16 cellular contexts compared by ENCODE assay signal in genomic region chr10:97580421-97581367, GRCh38. TPM values are rescaled to one million over a fixed set of nuclear protein-coding genes. Genes with fewer than 3 reads are reported as not detected.
DNase-seq lines count a peak whose midpoint lies in the region; ATAC-seq, FAIRE-seq and TF ChIP-seq lines count a peak whose summit lies in the region.
"Had no signal": no experiment of that assay in that cellular context is flagged by ENCODE, and none has a peak within 500 bp of the region (broad histone marks: within the 10 kb centered on the region; RNA-seq: fewer than 3 reads in every experiment).

No MANE protein-coding gene starts in this region.

- no peak overlapping the region for H4K91ac ChIP-seq in H1 (replicated peaks; ENCODE audit: insufficient read length, low read length)

- H3K14ac ChIP-seq in H1 (ENCODE audit: insufficient read length): no peak overlapping the region

- no peak for TF ChIP-seq POLR2A in heart left ventricle (IDR thresholded peaks at IDR 0.05)
- TF ChIP-seq POLR2A in H1 (IDR thresholded peaks at IDR 0.05; ENCODE audit: control extremely low read depth in 1 of 2, low read depth in 2 of 2, low read length in 2 of 2): no peak
- no peak for TF ChIP-seq POLR2A in spleen (IDR thresholded peaks at IDR 0.05)

- H2AFZ ChIP-seq in H1 (ENCODE audit: low read length): no peak overlapping the region; the same call in 1 of the 2 replicates

- 70 to 82% (median 79%) methylated on average over 9 of the region's 9 CpGs for WGBS in heart left ventricle, 4 donors
- 90% methylated on average over 9 of the region's 9 CpGs; no CpG with 5 or more reads in 1 of the 2 experiments for WGBS in H1 (ENCODE audit: extremely low coverage in 1 of 2, insufficient coverage in 1 of 2, insufficient read length in 1 of 2, insufficient replicate concordance in 2 of 2, low coverage in 1 of 2, low lambda C conversion rate in 2 of 2, missing lambda C conversion rate in 1 of 2), 2 experiments
- 80 to 92% (median 86%) methylated on average over 9 of the region's 9 CpGs for WGBS in spleen, 5 donors

- POLR2A ChIA-PET in HEK293 (lab: Yijun Ruan, JAX) (no interaction called here), H1 (lab: Charles Lee; ENCODE audit: partially characterized antibody) (interaction anchor here (1.7 kb wide), 1 partner anchor 9 kb away, joined by 8 read pairs; the partner anchor contains the start of gene ANKRD2)

- no peak overlapping the region for H3K56ac ChIP-seq in H1 (replicated peaks; ENCODE audit: insufficient read length, low read depth, low read length)

- ATAC-seq in heart left ventricle: no peak
- no peak for ATAC-seq in left ventricle myocardium superior
- ATAC-seq: HCT116 had no signal

- H3K4me3 ChIP-seq in heart left ventricle (no peak overlapping the region), HEK293 (ENCODE audit: low read depth, low read length) (no peak overlapping the region), H1 (ENCODE audit: extremely low read depth in 1 of 4, insufficient read depth in 2 of 4, low read depth in 3 of 4, low read length in 4 of 4) (no peak overlapping the region), spleen (no peak overlapping the region)

- no peak overlapping the region for H2BK12ac ChIP-seq in H1 (ENCODE audit: low read depth, low read length)

- H3K27ac ChIP-seq in heart left ventricle: peak overlapping the region in 8 of 12 donors; percentile 33 to 92 (median 54)
- no peak overlapping the region for H3K27ac ChIP-seq in HEK293 (ENCODE audit: extremely low read depth, low read depth, low read length)
- no peak overlapping the region for H3K27ac ChIP-seq in H1 (ENCODE audit: low read depth, low read length)
- H3K27ac ChIP-seq in spleen: no peak overlapping the region

- intact Hi-C loops in heart left ventricle (cut with DNase I): no loop called here
- intact Hi-C loops in left ventricle myocardium superior (cut with micrococcal nuclease): no loop called here
- intact Hi-C loops in spleen (cut with DNase I; ENCODE audit: low total_unique reads): no loop called here

- H3K23me2 ChIP-seq in H1 (ENCODE audit: low read depth, low read length): no peaks in the 10 kb centered on the region

- H3K79me1 ChIP-seq in H1 (ENCODE audit: low read depth, low read length): no peaks in the 10 kb centered on the region

- H4K5ac ChIP-seq in H1 (ENCODE audit: insufficient read length, low read depth, low read length): no peak overlapping the region

- no peak for TF ChIP-seq CTCF in heart left ventricle (IDR thresholded peaks at IDR 0.05)
- TF ChIP-seq CTCF in HEK293 (tag by site-specific recombination; IDR thresholded peaks at IDR 0.05): no peak
- no peak for TF ChIP-seq CTCF in H1 (IDR thresholded peaks at IDR 0.05; ENCODE audit: control extremely low read depth in 1 of 3, insufficient read depth in 1 of 3, low read depth in 1 of 3, low read length in 3 of 3)
- TF ChIP-seq CTCF in spleen (IDR thresholded peaks at IDR 0.05 in 8 of 11, conservative IDR thresholded peaks at IDR 0.05 in 3 of 11): no peak

- H3K4ac ChIP-seq in H1 (replicated peaks; ENCODE audit: insufficient read length, low read depth, low read length): no peak overlapping the region

- H3K9me3 ChIP-seq in heart left ventricle: no peaks in the 10 kb centered on the region
- no peaks in the 10 kb centered on the region for H3K9me3 ChIP-seq in HEK293 (ENCODE audit: control insufficient read depth, insufficient read depth, low read depth, low read length)
- no peaks in the 10 kb centered on the region for H3K9me3 ChIP-seq in H1 (ENCODE audit: insufficient read depth in 2 of 2, low read depth in 1 of 2, low read length in 1 of 2)
- no peaks in the 10 kb centered on the region for H3K9me3 ChIP-seq in spleen

- H2AK5ac ChIP-seq in H1 (ENCODE audit: low read depth, low read length): no peak overlapping the region

- no peak overlapping the region for H3K4me2 ChIP-seq in H1 (ENCODE audit: insufficient read depth in 1 of 2, low read depth in 2 of 2, low read length in 2 of 2)

- H3K79me2 ChIP-seq in H1 (ENCODE audit: control insufficient read depth in 1 of 2, insufficient read depth in 2 of 2, low read length in 2 of 2): no peaks in the 10 kb centered on the region

- H4K8ac ChIP-seq in H1 (ENCODE audit: extremely low read depth, insufficient read depth, low read length): no peak overlapping the region

- peaks cover 0 to 5% (median 0%) of the 10 kb centered on the region in 9 donors for H3K36me3 ChIP-seq in heart left ventricle
- H3K36me3 ChIP-seq in HEK293 (ENCODE audit: control insufficient read depth in 2 of 2, insufficient read depth in 1 of 2, low read length in 2 of 2): no peaks in the 10 kb centered on the region
- no peaks in the 10 kb centered on the region for H3K36me3 ChIP-seq in H1 (ENCODE audit: control insufficient read depth in 2 of 4, insufficient read depth in 4 of 4, low read length in 3 of 4)
- H3K36me3 ChIP-seq in spleen: no peaks in the 10 kb centered on the region

- DNase-seq in heart left ventricle (no peak), left ventricle myocardium superior (no peak), H1 (ENCODE audit: low read depth in 1 of 2, low spot score in 2 of 2) (no peak), spleen (peak; percentile 53), HUDEP-2 (lab: John Stamatoyannopoulos, UW; ENCODE audit: unreplicated experiment in 76 of 76) (no peak), GF-D8 (lab: John Stamatoyannopoulos, UW) (no peak)
- DNase-seq: CD8-positive, alpha-beta memory T cell; DMS79; NCI-H1092 treated with DMSO at 0.1 percent for 48 hours; NCI-H146; NCI-H2081; SHP77 treated with DMSO at 0.1 percent for 48 hours had no signal

- CTCF ChIA-PET in HEK293 (lab: Yijun Ruan, JAX) (interaction anchor here (0.5 kb wide), 1 partner anchor 12 kb away, joined by 4 read pairs; no protein-coding TSS in a partner anchor), H1 (lab: Charles Lee; ENCODE audit: partially characterized antibody) (interaction anchor here (0.8 to 9.5 kb wide), 8 partner anchors 7 to 116 kb away, joined by 3 to 108 read pairs (median 4); partner anchors contain the start of genes ANKRD2 and C10orf62)

- no peak overlapping the region for H2BK20ac ChIP-seq in H1 (ENCODE audit: low read length)

- no peak for TF ChIP-seq EP300 in H1 (IDR thresholded peaks at IDR 0.05; ENCODE audit: borderline replicate concordance in 1 of 2, low read depth in 2 of 2, low read length in 2 of 2)

- 0 out of 2 replicates have a peak overlapping the region, but pooled peaks have one; percentile 25 for H2BK15ac ChIP-seq in H1 (ENCODE audit: low read length)

- no peaks in the 10 kb centered on the region for H4K20me1 ChIP-seq in H1 (replicated peaks in 1 of 2; ENCODE audit: control insufficient read depth in 1 of 2, insufficient read depth in 2 of 2, low read length in 2 of 2)

- H3K23ac ChIP-seq in H1 (ENCODE audit: insufficient read length): no peak overlapping the region

- no peaks in the 10 kb centered on the region for H3K27me3 ChIP-seq in heart left ventricle
- H3K27me3 ChIP-seq in H1 (replicated peaks in 1 of 4; ENCODE audit: control insufficient read depth in 3 of 4, extremely low read depth in 1 of 4, insufficient read depth in 3 of 4, low read length in 3 of 4): no peaks in the 10 kb centered on the region; a peak in 1 of 7 replicates
- peaks cover 0 to 17% (median 0%) of the 10 kb centered on the region in 7 donors for H3K27me3 ChIP-seq in spleen (replicated peaks in 1 of 7)

- H2BK120ac ChIP-seq in H1 (replicated peaks; ENCODE audit: low read depth, low read length): no peak overlapping the region

- H2BK5ac ChIP-seq in H1 (ENCODE audit: low read depth, low read length): no peak overlapping the region

- FAIRE-seq in H1 (lab: Jason Lieb, UNC): no peak
- FAIRE-seq: RCC 7860 had no signal

- H3K4me1 ChIP-seq in heart left ventricle (peaks cover 0 to 36% (median 7%) of the 10 kb centered on the region in 12 donors), HEK293 (ENCODE audit: control insufficient read depth, insufficient read depth, low read length) (peaks cover 3% of the 10 kb centered on the region; the same call in 1 of the 2 replicates), H1 (replicated peaks in 1 of 4; ENCODE audit: control insufficient read depth in 3 of 4, insufficient read depth in 4 of 4, low read length in 3 of 4) (peaks cover 0 to 6% (median 2%) of the 10 kb centered on the region in 4 experiments; a peak in 2 of 7 replicates), spleen (no peaks in the 10 kb centered on the region)

- H3K9ac ChIP-seq in H1 (replicated peaks in 1 of 4; ENCODE audit: extremely low read depth in 1 of 4, low read depth in 3 of 4, low read length in 3 of 4): no peak overlapping the region

- no peak overlapping the region for H3K18ac ChIP-seq in H1 (ENCODE audit: extremely low read depth, low read length)

- TF ChIP-seq RAD21 in H1 (IDR thresholded peaks at IDR 0.05 in 1 of 2, conservative IDR thresholded peaks at IDR 0.05 in 1 of 2; ENCODE audit: low read depth in 2 of 2, low read length in 2 of 2): no peak

RNA-seq across cellular contexts. Expression of gene HOGA1, which starts 3.5 kb away (rescaled TPM):
- total RNA-seq in heart left ventricle: 10 to 100 TPM in 8 of 9 donors, 1 to 10 TPM in 1; 7.5 to 82.6 (median 19.2) TPM
- 10 to 100 TPM; 35.2 to 73.4 TPM for polyA plus RNA-seq in heart left ventricle
- total RNA-seq in left ventricle myocardium superior: 11.9 TPM
- 0.28 and 0.29 TPM in 2 replicates for total RNA-seq in H1 (2021; fragmentation: NEBNext Ultra II Directional; extraction: Animal tissue kit (Norgen Biotek cat#: 25700))
- polyA plus RNA-seq in H1 (2011; rRNA removed): 0.57 and 1.00 TPM in 2 replicates
- polyA plus RNA-seq in H1 (2011; cell fraction: cytosol; rRNA removed): 0.53 TPM
- 0.47 TPM for polyA plus RNA-seq in H1 (2011; cell fraction: nucleus; rRNA removed)
- 0.19 to 0.74 TPM (median 0.51 TPM) in 4 replicates for polyA plus RNA-seq in H1 (2012, experiment 1 of 2)
- polyA plus RNA-seq in H1 (2012, experiment 2 of 2): 0.42 TPM
- 0.26 TPM for polyA plus RNA-seq in H1 (2013, experiment 1 of 2)
- polyA plus RNA-seq in H1 (2013, experiment 2 of 2): 0.17 TPM
- polyA minus RNA-seq in H1 (2011; rRNA and poly(A)+ RNA removed): 0.50 and 0.63 TPM in 2 replicates
- not detected for polyA minus RNA-seq in H1 (2011; cell fraction: cytosol; rRNA and poly(A)+ RNA removed)
- polyA minus RNA-seq in H1 (2011; cell fraction: nucleus; rRNA and poly(A)+ RNA removed): 0.80 TPM
- total RNA-seq in spleen: under 1 TPM in 2 of 7 donors, not detected in 5; 0.19 to 0.32 TPM
- under 1 TPM; 0.11 to 0.42 (median 0.15) TPM for polyA plus RNA-seq in spleen
- total RNA-seq: A673; CD8-positive, alpha-beta memory T cell had no signal
- polyA plus RNA-seq: CD8-positive, alpha-beta memory T cell had no signal

RNA-seq across cellular contexts. Expression of gene ANKRD2, which starts 8.1 kb away (rescaled TPM):
- total RNA-seq in heart left ventricle: 1,000 to 10,000 TPM in 1 of 9 donors, 100 to 1,000 TPM in 6, 10 to 100 TPM in 2; 56.7 to 2,367 (median 517) TPM
- polyA plus RNA-seq in heart left ventricle: 100 to 1,000 TPM; 450 to 857 TPM
- total RNA-seq in left ventricle myocardium superior: 318 TPM
- total RNA-seq in H1 (2021; fragmentation: NEBNext Ultra II Directional; extraction: Animal tissue kit (Norgen Biotek cat#: 25700)): not detected in 2 replicates
- not detected in 2 replicates for polyA plus RNA-seq in H1 (2011; rRNA removed)
- polyA plus RNA-seq in H1 (2011; cell fraction: cytosol; rRNA removed): not detected
- not detected for polyA plus RNA-seq in H1 (2011; cell fraction: nucleus; rRNA removed)
- polyA plus RNA-seq in H1 (2012, experiment 1 of 2): not detected in 4 replicates
- not detected for polyA plus RNA-seq in H1 (2012, experiment 2 of 2)
- polyA plus RNA-seq in H1 (2013, experiment 1 of 2): not detected
- not detected for polyA plus RNA-seq in H1 (2013, experiment 2 of 2)
- polyA minus RNA-seq in H1 (2011; rRNA and poly(A)+ RNA removed): not detected in 2 replicates
- not detected for polyA minus RNA-seq in H1 (2011; cell fraction: cytosol; rRNA and poly(A)+ RNA removed)
- polyA minus RNA-seq in H1 (2011; cell fraction: nucleus; rRNA and poly(A)+ RNA removed): not detected
- total RNA-seq in spleen: not detected
- under 1 TPM; 0.10 to 0.52 (median 0.18) TPM for polyA plus RNA-seq in spleen
- total RNA-seq: A673; CD8-positive, alpha-beta memory T cell had no signal
- polyA plus RNA-seq: CD8-positive, alpha-beta memory T cell had no signal

RNA-seq across cellular contexts. Expression of gene C10orf62, which starts 8.8 kb away (rescaled TPM):
- total RNA-seq in heart left ventricle (1 to 10 TPM in 2 of 9 donors, under 1 TPM in 7; 0.24 to 2.1 (median 0.58) TPM), left ventricle myocardium superior (0.35 TPM), spleen (not detected)
- polyA plus RNA-seq in heart left ventricle (1 to 10 TPM; 1.3 to 1.8 TPM), H1 (2011; rRNA removed) (0.05 TPM in 1 of 2 replicates, not detected in the other), spleen (not detected)
- not detected in 2 replicates for total RNA-seq in H1 (2021; fragmentation: NEBNext Ultra II Directional; extraction: Animal tissue kit (Norgen Biotek cat#: 25700))
- polyA plus RNA-seq in H1 (2011; cell fraction: cytosol; rRNA removed): 0.08 TPM
- 0.09 TPM for polyA plus RNA-seq in H1 (2011; cell fraction: nucleus; rRNA removed)
- not detected in 4 replicates for polyA plus RNA-seq in H1 (2012, experiment 1 of 2)
- polyA plus RNA-seq in H1 (2012, experiment 2 of 2): not detected
- not detected for polyA plus RNA-seq in H1 (2013, experiment 1 of 2)
- polyA plus RNA-seq in H1 (2013, experiment 2 of 2): not detected
- 0.16 and 0.41 TPM in 2 replicates for polyA minus RNA-seq in H1 (2011; rRNA and poly(A)+ RNA removed)
- polyA minus RNA-seq in H1 (2011; cell fraction: cytosol; rRNA and poly(A)+ RNA removed): not detected
- polyA minus RNA-seq in H1 (2011; cell fraction: nucleus; rRNA and poly(A)+ RNA removed): not detected
- total RNA-seq: A673; CD8-positive, alpha-beta memory T cell had no signal
- polyA plus RNA-seq: CD8-positive, alpha-beta memory T cell had no signal

RNA-seq across cellular contexts. Expression of gene MORN4, which starts 52.6 kb away (rescaled TPM):
- 10 to 100 TPM in 6 of 9 donors, 1 to 10 TPM in 3; 7.2 to 21.0 (median 10.8) TPM for total RNA-seq in heart left ventricle
- polyA plus RNA-seq in heart left ventricle: 10 to 100 TPM; 16.1 to 31.7 TPM
- total RNA-seq in left ventricle myocardium superior: 8.7 TPM
- total RNA-seq in H1 (2021; fragmentation: NEBNext Ultra II Directional; extraction: Animal tissue kit (Norgen Biotek cat#: 25700)): 10.6 and 13.6 TPM in 2 replicates
- 20.2 and 22.0 TPM in 2 replicates for polyA plus RNA-seq in H1 (2011; rRNA removed)
- 26.0 TPM for polyA plus RNA-seq in H1 (2011; cell fraction: cytosol; rRNA removed)
- 11.3 TPM for polyA plus RNA-seq in H1 (2011; cell fraction: nucleus; rRNA removed)
- polyA plus RNA-seq in H1 (2012, experiment 1 of 2): 17.4 to 20.9 TPM (median 19.5 TPM) in 4 replicates
- 13.1 TPM for polyA plus RNA-seq in H1 (2012, experiment 2 of 2)
- 10.3 TPM for polyA plus RNA-seq in H1 (2013, experiment 1 of 2)
- polyA plus RNA-seq in H1 (2013, experiment 2 of 2): 10.6 TPM
- 13.7 and 14.7 TPM in 2 replicates for polyA minus RNA-seq in H1 (2011; rRNA and poly(A)+ RNA removed)
- polyA minus RNA-seq in H1 (2011; cell fraction: cytosol; rRNA and poly(A)+ RNA removed): 9.4 TPM
- polyA minus RNA-seq in H1 (2011; cell fraction: nucleus; rRNA and poly(A)+ RNA removed): 5.1 TPM
- 1 to 10 TPM; 1.6 to 5.0 (median 2.8) TPM for total RNA-seq in spleen
- 1 to 10 TPM; 2.0 to 2.8 (median 2.6) TPM for polyA plus RNA-seq in spleen

RNA-seq across cellular contexts. Expression of gene PI4K2A, which starts 59.8 kb away (rescaled TPM):
- total RNA-seq in heart left ventricle (10 to 100 TPM; 10.4 to 24.2 (median 17.3) TPM), left ventricle myocardium superior (10.2 TPM), spleen (10 to 100 TPM; 19.1 to 28.7 (median 23.4) TPM)
- polyA plus RNA-seq in heart left ventricle (10 to 100 TPM in 1 of 2 donors, 1 to 10 TPM in 1; 5.6 to 36.8 TPM), H1 (2011; rRNA removed) (20.7 and 21.9 TPM in 2 replicates), spleen (10 to 100 TPM in 1 of 3 donors, 1 to 10 TPM in 2; 7.1 to 14.3 (median 7.5) TPM)
- total RNA-seq in H1 (2021; fragmentation: NEBNext Ultra II Directional; extraction: Animal tissue kit (Norgen Biotek cat#: 25700)): 21.9 and 22.9 TPM in 2 replicates
- 21.3 TPM for polyA plus RNA-seq in H1 (2011; cell fraction: cytosol; rRNA removed)
- polyA plus RNA-seq in H1 (2011; cell fraction: nucleus; rRNA removed): 19.3 TPM
- 16.0 to 18.4 TPM (median 17.1 TPM) in 4 replicates for polyA plus RNA-seq in H1 (2012, experiment 1 of 2)
- polyA plus RNA-seq in H1 (2012, experiment 2 of 2): 23.0 TPM
- polyA plus RNA-seq in H1 (2013, experiment 1 of 2): 13.9 TPM
- polyA plus RNA-seq in H1 (2013, experiment 2 of 2): 13.3 TPM
- polyA minus RNA-seq in H1 (2011; rRNA and poly(A)+ RNA removed): 19.3 and 21.0 TPM in 2 replicates
- 8.1 TPM for polyA minus RNA-seq in H1 (2011; cell fraction: cytosol; rRNA and poly(A)+ RNA removed)
- polyA minus RNA-seq in H1 (2011; cell fraction: nucleus; rRNA and poly(A)+ RNA removed): 12.1 TPM

Comparison
In these comparisons a context has a peak if more than half of its experiments do, and no peak if none do; other contexts are left out.
1. H3K27ac ChIP-seq: peak in heart left ventricle (8 of 12); none in HEK293 (single experiment), H1 (single experiment) and spleen (0 of 8).
2. RNA of gene ANKRD2, which starts 8.1 kb away (total RNA-seq): 56.7 to 2,367 TPM in heart left ventricle and 318 TPM in left ventricle myocardium superior (single experiment); not detected in H1 and not detected in spleen; every median in the first group is over 10 times any median in the second.